ENCODE assay signal across 29 cellular contexts in genomic region chr1:19164274-19165015, GRCh38. TPM values are rescaled to one million over a fixed set of nuclear protein-coding genes. Genes with fewer than 3 reads are reported as not detected.
DNase-seq lines count a peak whose midpoint lies in the region; ATAC-seq and TF ChIP-seq lines count a peak whose summit lies in the region.
"Had no signal": no experiment of that assay in that cellular context is flagged by ENCODE, and none has a peak within 500 bp of the region (broad histone marks: within the 10 kb centered on the region; RNA-seq: fewer than 3 reads in every experiment).

No MANE protein-coding gene starts in this region.

- DNase-seq in activated naive CD8-positive, alpha-beta T cell treated with anti-CD3 and anti-CD28 coated beads, Interleukin-2, amount 50 U/mL, for 24 hours, result no peak
- DNase-seq in fibroblast of pulmonary artery (ENCODE audit: low read depth), result peak; percentile 6
- DNase-seq in mucosa of descending colon, result peak in 1 of 3 donors; percentile 9
- DNase-seq in upper lobe of right lung, result no peak
- no peak for DNase-seq in WERI-Rb-1
- DNase-seq in coronary artery (ENCODE audit: low spot score), result no peak
- no peak for DNase-seq in GDM1 (lab: John Stamatoyannopoulos, UW)
- DNase-seq: activated CD4-positive, CD25-positive, alpha-beta regulatory T cell; activated CD8-positive, alpha-beta T cell treated with anti-CD3 and anti-CD28 coated beads, Interleukin-2, amount 10 ng/mL, durations not matched to agents 7 days and 5 days; activated naive CD4-positive, alpha-beta T cell; activated T-cell treated with anti-CD3 and anti-CD28 coated beads, Interleukin-2, amount 50 U/mL, for 1 hour; amygdala; C1 segment of cervical spinal cord; Calu3; H9; kidney; naive thymus-derived CD8-positive, alpha-beta T cell; NCI-H1092 treated with DMSO at 0.1 percent for 48 hours; NCI-H2081 treated with DMSO at 0.1 percent for 48 hours; NCI-H446; occipital lobe; SHP77; spleen; stimulated activated CD4-positive, alpha-beta T cell treated with anti-CD3 and anti-CD28 coated beads, Interleukin-4, amount 100 ng/mL, for 1 hour; SW 1271; T1000 had no signal

- peaks cover 16% of the 10 kb centered on the region for H3K4me1 ChIP-seq in mucosa of descending colon (ENCODE audit: low read depth)
- peaks cover 4% of the 10 kb centered on the region for H3K4me1 ChIP-seq in upper lobe of right lung
- H3K4me1 ChIP-seq: spleen had no signal

- H3K27me3 Mint-ChIP-seq in activated naive CD8-positive, alpha-beta T cell, result no peaks in the 10 kb centered on the region
- no peaks in the 10 kb centered on the region for H3K27me3 Mint-ChIP-seq in activated naive CD8-positive, alpha-beta T cell treated with anti-CD3 and anti-CD28 coated beads, Interleukin-2, amount 50 U/mL, for 24 hours
- H3K27me3 Mint-ChIP-seq: naive thymus-derived CD8-positive, alpha-beta T cell; stimulated activated memory B cell treated with anti-CD40 and anti-IgM and Interleukin-4, amounts not matched to agents 10 μg/mL and 1 μg/mL and 100 μg/mL, for 72 hours had no signal

- no peak overlapping the region for H3K4me3 ChIP-seq in fibroblast of pulmonary artery (replicated peaks; ENCODE audit: low read depth, low read length)
- H3K4me3 ChIP-seq in mucosa of descending colon, result no peak overlapping the region
- H3K4me3 ChIP-seq in upper lobe of right lung, result no peak overlapping the region
- H3K4me3 ChIP-seq in WERI-Rb-1 (ENCODE audit: low read depth, low read length), result no peak overlapping the region
- H3K4me3 ChIP-seq in coronary artery, result no peak overlapping the region
- H3K4me3 ChIP-seq: spleen, suprapubic skin had no signal

- peaks cover 9% of the 10 kb centered on the region for H3K36me3 Mint-ChIP-seq in activated naive CD8-positive, alpha-beta T cell
- H3K36me3 Mint-ChIP-seq in activated naive CD8-positive, alpha-beta T cell treated with anti-CD3 and anti-CD28 coated beads, Interleukin-2, amount 50 U/mL, for 24 hours (ENCODE audit: low read depth), result peaks cover 88% of the 10 kb centered on the region

- intact Hi-C loops in mucosa of descending colon (cut with DNase I, micrococcal nuclease) (no loop called here), upper lobe of right lung (cut with DNase I) (no loop called here)

- peaks cover 17% of the 10 kb centered on the region for H3K36me3 ChIP-seq in mucosa of descending colon (ENCODE audit: low read depth)
- peaks cover 100% of the 10 kb centered on the region for H3K36me3 ChIP-seq in upper lobe of right lung
- peaks cover 95% of the 10 kb centered on the region for H3K36me3 ChIP-seq in WERI-Rb-1

- no peak for ATAC-seq in activated naive CD8-positive, alpha-beta T cell treated with anti-CD3 and anti-CD28 coated beads, Interleukin-2, amount 50 U/mL, for 24 hours
- ATAC-seq in mucosa of descending colon, result peak; percentile 68
- peak; percentile 14 for ATAC-seq in upper lobe of right lung
- ATAC-seq: activated CD8-positive, alpha-beta T cell treated with anti-CD3 and anti-CD28 coated beads, Interleukin-2, amount 10 ng/mL, durations not matched to agents 7 days and 5 days; naive thymus-derived CD8-positive, alpha-beta T cell; stimulated activated memory B cell treated with anti-CD40 and anti-IgM and Interleukin-4, amounts not matched to agents 10 μg/mL and 1 μg/mL and 100 μg/mL, for 72 hours had no signal

- H3K27ac ChIP-seq in upper lobe of right lung (no peak overlapping the region), WERI-Rb-1 (no peak overlapping the region), coronary artery (peak overlapping the region in 1 of 2 donors; percentile 77)
- H3K27ac ChIP-seq: spleen, suprapubic skin had no signal

- peak overlapping the region; percentile 16 for H3K27ac Mint-ChIP-seq in activated naive CD8-positive, alpha-beta T cell
- no peak overlapping the region for H3K27ac Mint-ChIP-seq in activated naive CD8-positive, alpha-beta T cell treated with anti-CD3 and anti-CD28 coated beads, Interleukin-2, amount 50 U/mL, for 24 hours
- H3K27ac Mint-ChIP-seq: activated CD8-positive, alpha-beta T cell treated with anti-CD3 and anti-CD28 coated beads, Interleukin-2, amount 10 ng/mL, durations not matched to agents 7 days and 5 days; H9; stimulated activated memory B cell treated with anti-CD40 and anti-IgM and Interleukin-4, amounts not matched to agents 10 μg/mL and 1 μg/mL and 100 μg/mL, for 72 hours had no signal

- H3K9me3 Mint-ChIP-seq in activated naive CD8-positive, alpha-beta T cell (ENCODE audit: low read depth), result no peaks in the 10 kb centered on the region
- no peaks in the 10 kb centered on the region for H3K9me3 Mint-ChIP-seq in activated naive CD8-positive, alpha-beta T cell treated with anti-CD3 and anti-CD28 coated beads, Interleukin-2, amount 50 U/mL, for 24 hours
- H3K9me3 Mint-ChIP-seq: H9; naive thymus-derived CD8-positive, alpha-beta T cell; stimulated activated memory B cell treated with anti-CD40 and anti-IgM and Interleukin-4, amounts not matched to agents 10 μg/mL and 1 μg/mL and 100 μg/mL, for 72 hours had no signal

- no peak overlapping the region for H3K4me3 Mint-ChIP-seq in activated naive CD8-positive, alpha-beta T cell
- no peak overlapping the region for H3K4me3 Mint-ChIP-seq in activated naive CD8-positive, alpha-beta T cell treated with anti-CD3 and anti-CD28 coated beads, Interleukin-2, amount 50 U/mL, for 24 hours
- H3K4me3 Mint-ChIP-seq: activated CD8-positive, alpha-beta T cell treated with anti-CD3 and anti-CD28 coated beads, Interleukin-2, amount 10 ng/mL, durations not matched to agents 7 days and 5 days; H9; naive thymus-derived CD8-positive, alpha-beta T cell; stimulated activated memory B cell treated with anti-CD40 and anti-IgM and Interleukin-4, amounts not matched to agents 10 μg/mL and 1 μg/mL and 100 μg/mL, for 72 hours had no signal

- H3K27me3 ChIP-seq in upper lobe of right lung (no peaks in the 10 kb centered on the region), WERI-Rb-1 (ENCODE audit: insufficient read depth, low read depth, severe bottlenecking) (no peaks in the 10 kb centered on the region)
- H3K27me3 ChIP-seq: spleen, suprapubic skin had no signal

- H3K9me3 ChIP-seq in mucosa of descending colon, result no peaks in the 10 kb centered on the region
- no peaks in the 10 kb centered on the region for H3K9me3 ChIP-seq in upper lobe of right lung
- no peaks in the 10 kb centered on the region for H3K9me3 ChIP-seq in WERI-Rb-1 (ENCODE audit: severe bottlenecking)
- H3K9me3 ChIP-seq: spleen, suprapubic skin had no signal

- H3K4me1 Mint-ChIP-seq in activated naive CD8-positive, alpha-beta T cell (ENCODE audit: low read depth), result peaks cover 3% of the 10 kb centered on the region
- H3K4me1 Mint-ChIP-seq in activated naive CD8-positive, alpha-beta T cell treated with anti-CD3 and anti-CD28 coated beads, Interleukin-2, amount 50 U/mL, for 24 hours, result peaks cover 4% of the 10 kb centered on the region
- H3K4me1 Mint-ChIP-seq: H9 had no signal

- TF ChIP-seq CTCF in fibroblast of pulmonary artery (IDR thresholded peaks at IDR 0.05; ENCODE audit: low read length, missing control alignments) (no peak), mucosa of descending colon (IDR thresholded peaks at IDR 0.05) (no peak), upper lobe of right lung (IDR thresholded peaks at IDR 0.05) (no peak), WERI-Rb-1 (IDR thresholded peaks at IDR 0.05; ENCODE audit: low read depth, low read length) (no peak), coronary artery (IDR thresholded peaks at IDR 0.05) (no peak)

RNA-seq across cellular contexts. Expression of gene UBR4, which starts 45.6 kb away (rescaled TPM):
- total RNA-seq in mucosa of descending colon (100 to 1,000 TPM; 108 to 159 (median 128) TPM), upper lobe of right lung (110 TPM)
